14 cellular contexts compared by ENCODE assay signal in the genomic region with DNA sequence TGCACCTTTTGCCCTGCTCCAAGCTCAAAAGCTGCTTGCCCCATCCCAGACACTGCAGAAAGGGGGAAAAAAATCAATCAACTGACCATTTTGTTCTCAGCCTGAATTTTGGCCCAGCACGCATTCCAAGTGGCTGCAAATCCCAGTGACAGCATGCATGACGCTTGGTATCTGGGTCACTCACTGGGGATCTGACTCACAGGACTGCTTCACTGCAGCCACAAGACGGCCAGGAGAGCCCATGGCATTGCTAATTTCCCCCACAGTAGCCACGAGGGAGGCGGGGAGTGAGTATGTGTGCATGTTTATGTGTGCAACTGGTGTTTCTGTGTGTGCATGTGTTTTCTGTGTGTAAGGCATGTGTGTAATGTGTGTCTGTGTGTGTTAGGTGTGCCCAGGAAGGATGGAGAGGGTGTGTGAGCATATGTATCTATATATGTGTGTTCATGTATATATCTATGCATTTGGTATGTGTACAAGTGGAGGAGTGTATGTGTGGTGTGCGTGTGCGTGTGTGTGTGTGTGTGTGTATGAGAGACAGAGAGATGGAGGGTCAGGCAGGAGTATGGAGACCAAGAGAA. TPM values are rescaled to one million over a fixed set of nuclear protein-coding genes. Genes with fewer than 3 reads are reported as not detected.
"Had no signal": no experiment of that assay in that cellular context is flagged by ENCODE, and none has a peak within 500 bp of the region (broad histone marks: within the 10 kb centered on the region; RNA-seq: fewer than 3 reads in every experiment).

No MANE protein-coding gene starts in this region.

- ATAC-seq: activated CD4-positive, alpha-beta T cell treated with anti-CD3 and anti-CD28 coated beads for 36 hours; activated T-cell treated with anti-CD3 and anti-CD28 coated beads, Interleukin-2, amount 50 U/mL, for 72 hours; gastroesophageal sphincter; stimulated activated naive CD8-positive, alpha-beta T cell treated with anti-CD3 and anti-CD28 coated beads, Interleukin-15, amount 100 ng/mL, for 72 hours had no signal

- DNase-seq: activated CD4-positive, alpha-beta memory T cell treated with anti-CD3 and anti-CD28 coated beads, Interleukin-2, amount 10 ng/mL, durations not matched to agents 7 days and 5 days; activated CD4-positive, alpha-beta T cell treated with anti-CD3 and anti-CD28 coated beads for 36 hours; activated gamma-delta T cell treated with Interleukin-2 at 50 U/mL for 16 hours; activated naive CD8-positive, alpha-beta T cell treated with anti-CD3 and anti-CD28 coated beads for 36 hours; activated T-cell treated with anti-CD3 and anti-CD28 coated beads, Interleukin-2, amount 50 U/mL, for 72 hours; hippocampal formation; stimulated activated CD4-positive, alpha-beta T cell treated with anti-CD3 and anti-CD28 coated beads, Interleukin-4, amount 100 ng/mL, for 1 hour; stimulated activated naive CD8-positive, alpha-beta T cell treated with anti-CD3 and anti-CD28 coated beads, Interleukin-15, amount 100 ng/mL, for 72 hours; T1000 had no signal

- H3K9me3 ChIP-seq: gastroesophageal sphincter, thoracic aorta, vagina had no signal

- H3K27ac ChIP-seq: gastroesophageal sphincter, thoracic aorta, vagina, VCaP had no signal

- H3K36me3 ChIP-seq: gastroesophageal sphincter, thoracic aorta, vagina had no signal

- H3K4me1 ChIP-seq: gastroesophageal sphincter had no signal

- H3K27me3 ChIP-seq: vagina had no signal

- H3K4me3 ChIP-seq: gastroesophageal sphincter, thoracic aorta, vagina had no signal

RNA-seq across cellular contexts. Expression of a gene that starts 33.8 kb away (rescaled TPM):
- total RNA-seq: endothelial cell of umbilical vein had no signal
- polyA plus RNA-seq: endothelial cell of umbilical vein had no signal
